16 cellular contexts compared by ENCODE assay signal in genomic region chr6:17591292-17591691, GRCh38.
"Had no signal": no experiment of that assay in that cellular context is flagged by ENCODE, and none has a peak within 500 bp of the region (broad histone marks: within the 10 kb centered on the region; RNA-seq: fewer than 3 reads in every experiment).

No MANE protein-coding gene starts in this region.

- H3K27ac ChIP-seq: coronary artery, gastrocnemius medialis, testis, VCaP had no signal

- DNase-seq: activated CD4-positive, alpha-beta memory T cell treated with anti-CD3 and anti-CD28 coated beads, Interleukin-2, amount 10 ng/mL, durations not matched to agents 7 days and 5 days; activated CD8-positive, alpha-beta memory T cell treated with anti-CD3 and anti-CD28 coated beads, Interleukin-2, amount 50 U/mL, for 48 hours; activated naive CD4-positive, alpha-beta T cell treated with Interleukin-2 at 50 U/mL for 16 hours; effector CD8-positive, alpha-beta T cell; gastrocnemius medialis; heart right ventricle; islet precursor cell; stimulated activated CD4-positive, alpha-beta T cell treated with anti-CD3 and anti-CD28 coated beads, Interleukin-4, amount 100 ng/mL, for 1 hour; stimulated activated CD8-positive, alpha-beta memory T cell treated with anti-CD3 and anti-CD28 coated beads, Interleukin-4, amount 100 ng/mL, for 48 hours; stimulated activated naive CD8-positive, alpha-beta T cell treated with anti-CD3 and anti-CD28 coated beads, Interleukin-15, amount 100 ng/mL, for 72 hours; T-helper 9 cell; testis had no signal

- H3K27me3 Mint-ChIP-seq: stimulated activated naive CD8-positive, alpha-beta T cell treated with anti-CD3 and anti-CD28 coated beads, Interleukin-15, amount 100 ng/mL, for 72 hours had no signal

- H3K4me1 ChIP-seq: gastrocnemius medialis, testis had no signal

- H3K27me3 ChIP-seq: gastrocnemius medialis, heart right ventricle, testis had no signal

- H3K9me3 ChIP-seq: gastrocnemius medialis, heart right ventricle, testis had no signal

- H3K4me3 Mint-ChIP-seq: activated CD4-positive, alpha-beta memory T cell treated with anti-CD3 and anti-CD28 coated beads, Interleukin-2, amount 10 ng/mL, durations not matched to agents 7 days and 5 days; memory B cell; stimulated activated naive CD8-positive, alpha-beta T cell treated with anti-CD3 and anti-CD28 coated beads, Interleukin-15, amount 100 ng/mL, for 72 hours had no signal

- ATAC-seq: gastrocnemius medialis; heart right ventricle; left lobe of liver; stimulated activated naive CD8-positive, alpha-beta T cell treated with anti-CD3 and anti-CD28 coated beads, Interleukin-15, amount 100 ng/mL, for 72 hours had no signal

- H3K27ac Mint-ChIP-seq: activated CD4-positive, alpha-beta memory T cell treated with anti-CD3 and anti-CD28 coated beads, Interleukin-2, amount 10 ng/mL, durations not matched to agents 7 days and 5 days; memory B cell; stimulated activated naive CD8-positive, alpha-beta T cell treated with anti-CD3 and anti-CD28 coated beads, Interleukin-15, amount 100 ng/mL, for 72 hours had no signal

- H3K9me3 Mint-ChIP-seq: activated CD4-positive, alpha-beta memory T cell treated with anti-CD3 and anti-CD28 coated beads, Interleukin-2, amount 10 ng/mL, durations not matched to agents 7 days and 5 days; memory B cell; stimulated activated naive CD8-positive, alpha-beta T cell treated with anti-CD3 and anti-CD28 coated beads, Interleukin-15, amount 100 ng/mL, for 72 hours had no signal

- H3K4me3 ChIP-seq: coronary artery, gastrocnemius medialis, heart right ventricle, testis had no signal

- H3K36me3 ChIP-seq: gastrocnemius medialis, heart right ventricle had no signal

- H3K4me1 Mint-ChIP-seq: memory B cell had no signal

- H3K36me3 Mint-ChIP-seq: memory B cell had no signal
